Comparison of ENCODE assay signal across 1 cellular context in the genomic region with DNA sequence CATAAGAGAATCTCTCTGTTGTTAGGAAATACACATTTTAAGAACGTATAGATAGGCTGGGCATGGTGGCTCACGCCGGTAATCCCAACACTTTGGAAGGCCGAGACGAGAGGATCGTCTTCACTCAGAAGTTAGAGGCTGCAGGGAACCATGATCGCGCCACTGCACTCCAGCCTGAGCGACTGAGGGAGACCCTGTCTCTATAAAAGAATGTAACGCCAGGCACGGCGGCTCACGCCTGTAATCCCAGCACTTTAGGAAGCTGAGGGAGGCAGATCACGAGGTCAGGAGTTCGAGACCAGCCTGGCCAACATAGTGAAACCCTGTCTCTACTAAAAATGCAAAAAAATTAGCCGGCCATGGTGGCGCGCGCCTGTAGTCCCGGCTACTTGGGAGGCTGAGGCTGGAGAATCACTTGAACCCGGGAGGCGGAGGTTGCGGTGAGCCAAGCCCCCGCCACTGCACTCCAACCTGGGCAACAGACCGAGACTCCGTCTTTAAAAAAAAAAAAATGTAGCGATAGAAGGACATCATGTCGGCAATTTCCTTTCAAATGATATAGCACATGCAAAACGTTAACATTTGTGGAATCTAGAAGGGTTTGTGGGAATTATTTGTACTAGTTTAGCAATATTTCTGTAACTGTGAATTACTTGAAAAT.
TF ChIP-seq lines count a peak whose summit lies in the region.

No MANE protein-coding gene starts in this region.

TF ChIP-seq in endothelial cell of umbilical vein, 7 proteins besides CTCF, POLR2A, EP300 and RAD21:
- TF ChIP-seq JUN (IDR thresholded peaks at IDR 0.05; ENCODE audit: borderline replicate concordance, insufficient read depth, insufficient read length, low read depth) (no peak), FOS (IDR thresholded peaks at IDR 0.05; ENCODE audit: borderline replicate concordance, insufficient read depth, low read length) (no peak), MYC (IDR thresholded peaks at IDR 0.05; ENCODE audit: low read depth, low read length) (no peak), POLR2AphosphoS5 (IDR thresholded peaks at IDR 0.05; ENCODE audit: insufficient read depth, low read depth, low read length) (no peak), EZH2 (IDR thresholded peaks at IDR 0.05; ENCODE audit: borderline replicate concordance, low read depth, low read length, severe bottlenecking) (no peak), GATA2 (IDR thresholded peaks at IDR 0.05; ENCODE audit: insufficient read depth, insufficient read length, low read depth, low read length) (no peak)
- TF ChIP-seq, protein P1, sequence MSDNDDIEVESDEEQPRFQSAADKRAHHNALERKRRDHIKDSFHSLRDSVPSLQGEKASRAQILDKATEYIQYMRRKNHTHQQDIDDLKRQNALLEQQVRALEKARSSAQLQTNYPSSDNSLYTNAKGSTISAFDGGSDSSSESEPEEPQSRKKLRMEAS (IDR thresholded peaks at IDR 0.05; ENCODE audit: insufficient read depth, insufficient read length) = no peak
